8 cellular contexts compared by ENCODE assay signal in the genomic region with DNA sequence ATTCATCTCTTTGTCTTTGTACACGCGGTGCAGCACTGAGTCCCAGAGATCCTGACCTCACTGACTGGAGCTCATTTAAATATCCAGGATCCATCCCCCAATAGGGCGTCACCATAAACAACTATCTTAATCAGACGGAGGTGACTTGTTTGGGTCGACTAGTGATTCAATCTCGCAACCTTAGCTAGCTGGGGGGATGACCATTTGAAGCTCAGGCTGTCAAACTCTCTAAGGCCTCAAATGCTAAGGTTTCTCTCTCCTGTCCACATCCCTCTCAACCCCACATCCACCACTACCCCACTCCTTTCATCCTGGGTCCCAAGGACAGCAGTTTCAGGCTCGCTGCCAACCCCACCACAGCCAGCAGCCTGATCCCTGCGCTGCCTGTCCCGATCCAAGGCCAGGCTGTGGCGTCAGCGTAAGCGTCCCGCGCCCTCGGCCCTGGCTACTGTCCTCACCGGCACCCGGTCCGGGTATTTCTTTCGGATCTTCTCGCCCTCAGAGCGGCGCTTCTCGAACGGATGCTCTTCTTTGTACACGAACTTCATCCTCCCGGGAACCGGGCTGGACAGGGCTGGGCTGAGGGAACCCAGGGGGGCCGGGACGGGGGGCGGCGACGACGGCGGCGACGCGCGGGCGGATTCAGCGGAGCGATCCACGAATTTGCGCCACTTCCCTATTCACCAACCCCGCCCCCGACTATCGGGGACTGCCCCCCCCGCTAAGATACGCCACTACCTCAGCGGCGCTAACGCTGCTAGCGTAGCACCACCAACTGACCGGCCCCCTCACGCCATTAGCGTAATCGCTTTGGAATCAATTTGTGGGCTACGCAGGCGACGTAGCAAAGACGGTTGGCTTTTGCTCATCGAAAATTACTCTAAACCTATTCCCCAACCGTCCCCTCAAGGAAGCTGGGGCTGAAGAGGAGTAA. TPM values are rescaled to one million over a fixed set of nuclear protein-coding genes. Genes with fewer than 3 reads are reported as not detected.
DNase-seq lines count a peak whose midpoint lies in the region; ATAC-seq and TF ChIP-seq lines count a peak whose summit lies in the region.

A gene (minus strand): TSS at position 667 of the 934 bp plus-strand sequence. CDS start 119 bp downstream, at position 548.

- peak within 1 kb of the TSS; percentile 76 to 95 for H3K4me3 ChIP-seq in cardiac fibroblast (replicated peaks in 1 of 2; ENCODE audit: low read depth in 2 of 2, low read length in 2 of 2)

- H3K4me3 Mint-ChIP-seq in activated B cell treated with CpG ODN at 0.5 μM for 24 hours = peak within 1 kb of the TSS; percentile 99

- H3K4me1 Mint-ChIP-seq in activated B cell treated with CpG ODN at 0.5 μM for 24 hours = peaks cover 43% of the 10 kb centered on the region

- no peaks in the 10 kb centered on the region for H3K9me3 Mint-ChIP-seq in activated B cell treated with CpG ODN at 0.5 μM for 24 hours

- TF ChIP-seq POLR2A in GM10847 (IDR thresholded peaks at IDR 0.05; ENCODE audit: extremely low read depth, insufficient read length) = peak; percentile 30

- POLR2A ChIA-PET in activated B cell treated with CpG ODN at 0.5 μM for 24 hours (lab: Charles Lee) = interaction anchor here (0.5 to 15.0 kb wide), 18 partner anchors 8 to 1053 kb away, joined by 3 to 245 read pairs (median 8); a partner anchor contains a TSS

- no peaks in the 10 kb centered on the region for H3K27me3 Mint-ChIP-seq in activated B cell treated with CpG ODN at 0.5 μM for 24 hours

- TF ChIP-seq CTCF in activated B cell treated with CpG ODN at 0.5 μM for 24 hours (IDR thresholded peaks at IDR 0.05) (no peak), cardiac fibroblast (IDR thresholded peaks at IDR 0.05; ENCODE audit: low read depth, low read length) (no peak)

- intact Hi-C loops in activated B cell treated with CpG ODN at 0.5 μM for 24 hours (cut with micrococcal nuclease) = loop anchor here (1.0 kb wide), 3 partner anchors 10 to 65 kb away; a partner anchor contains a TSS

- CTCF ChIA-PET in activated B cell treated with CpG ODN at 0.5 μM for 24 hours (lab: Charles Lee) = interaction anchor here (0.7 to 1.3 kb wide), 4 partner anchors 9 to 190 kb away, joined by 3 to 8 read pairs (median 4); a partner anchor contains a TSS

- peak within 1 kb of the TSS; percentile 100 for H3K27ac Mint-ChIP-seq in activated B cell treated with CpG ODN at 0.5 μM for 24 hours

- DNase-seq in NCI-H2196 treated with DMSO at 0.1 percent for 48 hours (lab: John Stamatoyannopoulos, UW; ENCODE audit: unreplicated experiment) (peak; percentile 48), activated B cell treated with CpG ODN at 0.5 μM for 24 hours (peak; percentile 91), cardiac fibroblast (ENCODE audit: low read depth in 2 of 2) (peak; percentile 95 to 97), inferior parietal cortex (ENCODE audit: extremely low spot score) (peak; percentile 92), smooth muscle cell of the brain vasculature (ENCODE audit: low read depth, low spot score) (peak; percentile 89)

- ATAC-seq in HG02981 (IDR thresholded peaks at IDR 0.05; ENCODE audit: unreplicated experiment) = peak; percentile 34
- ATAC-seq in activated B cell treated with CpG ODN at 0.5 μM for 24 hours (ENCODE audit: low read depth) = peak; percentile 51
- ATAC-seq in GM21576 (IDR thresholded peaks at IDR 0.05; ENCODE audit: unreplicated experiment) = no peak

- H3K36me3 Mint-ChIP-seq in activated B cell treated with CpG ODN at 0.5 μM for 24 hours (ENCODE audit: low read depth) = peaks cover 67% of the 10 kb centered on the region

RNA-seq across cellular contexts. Expression of the gene that starts here (rescaled TPM):
- total RNA-seq in activated B cell treated with CpG ODN at 0.5 μM for 24 hours = 291 and 325 TPM in 2 replicates
